24 cellular contexts compared by ENCODE assay signal in genomic region chr11:62116458-62116857, GRCh38.
"Had no signal": no experiment of that assay in that cellular context is flagged by ENCODE, and none has a peak within 500 bp of the region (broad histone marks: within the 10 kb centered on the region; RNA-seq: fewer than 3 reads in every experiment).

No MANE protein-coding gene starts in this region.

- H3K27ac Mint-ChIP-seq: endodermal cell; naive thymus-derived CD4-positive, alpha-beta T cell; nephron progenitor cell had no signal

- H3K9me3 ChIP-seq: prostate gland, right lobe of liver, transverse colon had no signal

- H3K4me3 Mint-ChIP-seq: endodermal cell; naive thymus-derived CD4-positive, alpha-beta T cell; nephron progenitor cell had no signal

- FAIRE-seq: endothelial cell of umbilical vein, frontal cortex, islet of Langerhans had no signal

- H3K9ac ChIP-seq: parathyroid adenoma had no signal

- H3K36me3 ChIP-seq: heart right ventricle, prostate gland, right lobe of liver, stomach, thoracic aorta, transverse colon had no signal

- H3K79me2 ChIP-seq: parathyroid adenoma had no signal

- H3K4me3 ChIP-seq: coronary artery, heart right ventricle, prostate gland, right lobe of liver, skin epidermis, stomach, thoracic aorta, transverse colon had no signal

- H3K27ac ChIP-seq: coronary artery, heart right ventricle, parathyroid adenoma, prostate gland, right lobe of liver, skin epidermis, stomach, thoracic aorta, transverse colon had no signal

- H3K4me1 Mint-ChIP-seq: endodermal cell, nephron progenitor cell had no signal

- ATAC-seq: heart right ventricle; left lobe of liver; naive thymus-derived CD4-positive, alpha-beta T cell; right lobe of liver had no signal

- H3K27me3 ChIP-seq: heart right ventricle, right lobe of liver, stomach, transverse colon had no signal

- H3K4me1 ChIP-seq: parathyroid adenoma, prostate gland had no signal

- DNase-seq: effector CD4-positive, alpha-beta T cell; endodermal cell; erythroblast; heart right ventricle; hypothalamus; mammary epithelial cell; naive thymus-derived CD4-positive, alpha-beta T cell; nephron progenitor cell; right lobe of liver; stimulated activated CD4-positive, alpha-beta T cell treated with anti-CD3 and anti-CD28 coated beads, Interleukin-2, amount 100 ng/mL, for 24 hours; stimulated activated CD4-positive, alpha-beta T cell treated with anti-CD3 and anti-CD28 coated beads, Interleukin-4, amount 100 ng/mL, for 4 hours; stimulated activated naive CD4-positive, alpha-beta T cell; stomach; substantia nigra; transverse colon had no signal
